Comparison of ENCODE assay signal across 21 cellular contexts in genomic region chr3:62370112-62371031, GRCh38. TPM values are rescaled to one million over a fixed set of nuclear protein-coding genes. Genes with fewer than 3 reads are reported as not detected.
A peak's percentile ranks its signal among the peaks of the same experiment; 100 is the strongest.
DNase-seq lines count a peak whose midpoint lies in the region; ATAC-seq lines count a peak whose summit lies in the region.
"Had no signal": no experiment of that assay in that cellular context is flagged by ENCODE, and none has a peak within 500 bp of the region (broad histone marks: within the 10 kb centered on the region; RNA-seq: fewer than 3 reads in every experiment).

No MANE protein-coding gene starts in this region.

- H3K4me1 Mint-ChIP-seq in activated naive CD8-positive, alpha-beta T cell treated with anti-CD3 and anti-CD28 coated beads for 36 hours, result peaks cover 22% of the 10 kb centered on the region
- peaks cover 10% of the 10 kb centered on the region for H3K4me1 Mint-ChIP-seq in activated naive CD8-positive, alpha-beta T cell treated with anti-CD3 and anti-CD28 coated beads, Interleukin-2, amount 50 U/mL, for 24 hours
- peaks cover 10% of the 10 kb centered on the region for H3K4me1 Mint-ChIP-seq in activated naive CD8-positive, alpha-beta T cell treated with anti-CD3 and anti-CD28 coated beads, Interleukin-2, amount 10 ng/mL, durations not matched to agents 7 days and 5 days
- peaks cover 4 to 10% of the 10 kb centered on the region in 2 donors for H3K4me1 Mint-ChIP-seq in stimulated activated naive B cell treated with anti-CD40 and anti-IgM and Interleukin-4, amounts not matched to agents 10 μg/mL and 1 μg/mL and 100 μg/mL, for 72 hours
- peaks cover 12% of the 10 kb centered on the region for H3K4me1 Mint-ChIP-seq in activated T-cell treated with anti-CD3 and anti-CD28 coated beads, Interleukin-2, amount 50 U/mL, for 24 hours (ENCODE audit: low read depth)

- peaks cover 96% of the 10 kb centered on the region for H3K27me3 Mint-ChIP-seq in activated naive CD8-positive, alpha-beta T cell treated with anti-CD3 and anti-CD28 coated beads for 36 hours
- peaks cover 80% of the 10 kb centered on the region for H3K27me3 Mint-ChIP-seq in activated naive CD8-positive, alpha-beta T cell treated with anti-CD3 and anti-CD28 coated beads, Interleukin-2, amount 50 U/mL, for 24 hours
- H3K27me3 Mint-ChIP-seq in activated naive CD8-positive, alpha-beta T cell treated with anti-CD3 and anti-CD28 coated beads, Interleukin-2, amount 10 ng/mL, durations not matched to agents 7 days and 5 days, result peaks cover 87% of the 10 kb centered on the region
- peaks cover 84 to 97% of the 10 kb centered on the region in 2 donors for H3K27me3 Mint-ChIP-seq in stimulated activated naive B cell treated with anti-CD40 and anti-IgM and Interleukin-4, amounts not matched to agents 10 μg/mL and 1 μg/mL and 100 μg/mL, for 72 hours
- peaks cover 94% of the 10 kb centered on the region for H3K27me3 Mint-ChIP-seq in activated T-cell treated with anti-CD3 and anti-CD28 coated beads, Interleukin-2, amount 50 U/mL, for 24 hours

- no peaks in the 10 kb centered on the region for H3K9me3 ChIP-seq in iPS-18c (ENCODE audit: control insufficient read depth, insufficient read depth, low read length)
- H3K9me3 ChIP-seq: gastroesophageal sphincter, thyroid gland had no signal

- POLR2A ChIA-PET in activated naive CD8-positive, alpha-beta T cell treated with anti-CD3 and anti-CD28 coated beads, Interleukin-2, amount 10 ng/mL, durations not matched to agents 7 days and 5 days (lab: Charles Lee), result no interaction called here

- H3K4me3 ChIP-seq in iPS-18c (ENCODE audit: insufficient read depth, low read depth, low read length), result peak overlapping the region; percentile 12; the same call in 1 of the 2 replicates
- H3K4me3 ChIP-seq: gastroesophageal sphincter, SK-N-MC, thyroid gland had no signal

- H3K4me3 Mint-ChIP-seq in activated naive CD8-positive, alpha-beta T cell treated with anti-CD3 and anti-CD28 coated beads for 36 hours, result no peak overlapping the region
- H3K4me3 Mint-ChIP-seq in activated naive CD8-positive, alpha-beta T cell treated with anti-CD3 and anti-CD28 coated beads, Interleukin-2, amount 50 U/mL, for 24 hours, result no peak overlapping the region
- H3K4me3 Mint-ChIP-seq in activated naive CD8-positive, alpha-beta T cell treated with anti-CD3 and anti-CD28 coated beads, Interleukin-2, amount 10 ng/mL, durations not matched to agents 7 days and 5 days, result peak overlapping the region; percentile 37
- H3K4me3 Mint-ChIP-seq in stimulated activated naive B cell treated with anti-CD40 and anti-IgM and Interleukin-4, amounts not matched to agents 10 μg/mL and 1 μg/mL and 100 μg/mL, for 72 hours, result peak overlapping the region; percentile 39 to 61
- no peak overlapping the region for H3K4me3 Mint-ChIP-seq in activated T-cell treated with anti-CD3 and anti-CD28 coated beads, Interleukin-2, amount 50 U/mL, for 24 hours
- H3K4me3 Mint-ChIP-seq: activated naive CD8-positive, alpha-beta T cell; CD4-positive, CD25-positive, alpha-beta regulatory T cell; stimulated activated memory B cell treated with anti-CD40 and anti-IgM and Interleukin-4, amounts not matched to agents 10 μg/mL and 1 μg/mL and 100 μg/mL, for 72 hours had no signal

- H3K36me3 Mint-ChIP-seq in activated naive CD8-positive, alpha-beta T cell treated with anti-CD3 and anti-CD28 coated beads for 36 hours, result no peaks in the 10 kb centered on the region
- H3K36me3 Mint-ChIP-seq in activated naive CD8-positive, alpha-beta T cell treated with anti-CD3 and anti-CD28 coated beads, Interleukin-2, amount 50 U/mL, for 24 hours (ENCODE audit: low read depth), result no peaks in the 10 kb centered on the region
- peaks cover 7% of the 10 kb centered on the region for H3K36me3 Mint-ChIP-seq in activated naive CD8-positive, alpha-beta T cell treated with anti-CD3 and anti-CD28 coated beads, Interleukin-2, amount 10 ng/mL, durations not matched to agents 7 days and 5 days
- H3K36me3 Mint-ChIP-seq in stimulated activated naive B cell treated with anti-CD40 and anti-IgM and Interleukin-4, amounts not matched to agents 10 μg/mL and 1 μg/mL and 100 μg/mL, for 72 hours, result peaks cover 0 to 4% of the 10 kb centered on the region in 2 donors
- H3K36me3 Mint-ChIP-seq in activated T-cell treated with anti-CD3 and anti-CD28 coated beads, Interleukin-2, amount 50 U/mL, for 24 hours (ENCODE audit: low read depth), result no peaks in the 10 kb centered on the region
- H3K36me3 Mint-ChIP-seq: activated naive CD8-positive, alpha-beta T cell; CD4-positive, CD25-positive, alpha-beta regulatory T cell; stimulated activated memory B cell treated with anti-CD40 and anti-IgM and Interleukin-4, amounts not matched to agents 10 μg/mL and 1 μg/mL and 100 μg/mL, for 72 hours had no signal

- H3K9me3 Mint-ChIP-seq in activated naive CD8-positive, alpha-beta T cell treated with anti-CD3 and anti-CD28 coated beads for 36 hours, result no peaks in the 10 kb centered on the region
- no peaks in the 10 kb centered on the region for H3K9me3 Mint-ChIP-seq in activated naive CD8-positive, alpha-beta T cell treated with anti-CD3 and anti-CD28 coated beads, Interleukin-2, amount 50 U/mL, for 24 hours
- H3K9me3 Mint-ChIP-seq in activated naive CD8-positive, alpha-beta T cell treated with anti-CD3 and anti-CD28 coated beads, Interleukin-2, amount 10 ng/mL, durations not matched to agents 7 days and 5 days, result peaks cover 5% of the 10 kb centered on the region
- peaks cover 0 to 2% of the 10 kb centered on the region in 2 donors for H3K9me3 Mint-ChIP-seq in stimulated activated naive B cell treated with anti-CD40 and anti-IgM and Interleukin-4, amounts not matched to agents 10 μg/mL and 1 μg/mL and 100 μg/mL, for 72 hours
- H3K9me3 Mint-ChIP-seq in activated T-cell treated with anti-CD3 and anti-CD28 coated beads, Interleukin-2, amount 50 U/mL, for 24 hours, result no peaks in the 10 kb centered on the region
- H3K9me3 Mint-ChIP-seq: stimulated activated memory B cell treated with anti-CD40 and anti-IgM and Interleukin-4, amounts not matched to agents 10 μg/mL and 1 μg/mL and 100 μg/mL, for 72 hours had no signal

- peak overlapping the region; percentile 49 for H3K27ac Mint-ChIP-seq in activated naive CD8-positive, alpha-beta T cell treated with anti-CD3 and anti-CD28 coated beads for 36 hours
- no peak overlapping the region for H3K27ac Mint-ChIP-seq in activated naive CD8-positive, alpha-beta T cell treated with anti-CD3 and anti-CD28 coated beads, Interleukin-2, amount 50 U/mL, for 24 hours
- peak overlapping the region; percentile 70 for H3K27ac Mint-ChIP-seq in activated naive CD8-positive, alpha-beta T cell treated with anti-CD3 and anti-CD28 coated beads, Interleukin-2, amount 10 ng/mL, durations not matched to agents 7 days and 5 days
- peak overlapping the region; percentile 88 for H3K27ac Mint-ChIP-seq in stimulated activated naive B cell treated with anti-CD40 and anti-IgM and Interleukin-4, amounts not matched to agents 10 μg/mL and 1 μg/mL and 100 μg/mL, for 72 hours
- no peak overlapping the region for H3K27ac Mint-ChIP-seq in activated T-cell treated with anti-CD3 and anti-CD28 coated beads, Interleukin-2, amount 50 U/mL, for 24 hours
- H3K27ac Mint-ChIP-seq: activated naive CD8-positive, alpha-beta T cell; CD4-positive, CD25-positive, alpha-beta regulatory T cell; stimulated activated memory B cell treated with anti-CD40 and anti-IgM and Interleukin-4, amounts not matched to agents 10 μg/mL and 1 μg/mL and 100 μg/mL, for 72 hours had no signal

- no peak for ATAC-seq in activated naive CD8-positive, alpha-beta T cell treated with anti-CD3 and anti-CD28 coated beads, Interleukin-2, amount 50 U/mL, for 24 hours
- no peak for ATAC-seq in activated naive CD8-positive, alpha-beta T cell treated with anti-CD3 and anti-CD28 coated beads, Interleukin-2, amount 10 ng/mL, durations not matched to agents 7 days and 5 days (ENCODE audit: low read depth)
- ATAC-seq in stimulated activated naive B cell treated with anti-CD40 and anti-IgM and Interleukin-4, amounts not matched to agents 10 μg/mL and 1 μg/mL and 100 μg/mL, for 72 hours (replicated peaks), result no peak
- ATAC-seq: esophagus mucosa; left ventricle myocardium superior; stimulated activated memory B cell treated with anti-CD40 and anti-IgM and Interleukin-4, amounts not matched to agents 10 μg/mL and 1 μg/mL and 100 μg/mL, for 72 hours had no signal

- no peak for DNase-seq in activated naive CD8-positive, alpha-beta T cell treated with anti-CD3 and anti-CD28 coated beads for 36 hours
- no peak for DNase-seq in activated naive CD8-positive, alpha-beta T cell treated with anti-CD3 and anti-CD28 coated beads, Interleukin-2, amount 50 U/mL, for 24 hours
- DNase-seq in activated naive CD8-positive, alpha-beta T cell treated with anti-CD3 and anti-CD28 coated beads, Interleukin-2, amount 10 ng/mL, durations not matched to agents 7 days and 5 days, result peak; percentile 33
- no peak for DNase-seq in stimulated activated naive B cell treated with anti-CD40 and anti-IgM and Interleukin-4, amounts not matched to agents 10 μg/mL and 1 μg/mL and 100 μg/mL, for 72 hours
- DNase-seq in activated T-cell treated with anti-CD3 and anti-CD28 coated beads, Interleukin-2, amount 50 U/mL, for 24 hours, result no peak
- DNase-seq in NCI-H446 treated with DMSO at 0.1 percent for 48 hours (lab: John Stamatoyannopoulos, UW) (no peak), iPS-NIHi11 (ENCODE audit: low spot score) (no peak)
- DNase-seq: CD4-positive, CD25-positive, alpha-beta regulatory T cell; dermis blood vessel endothelial cell; DMS153; left ventricle myocardium superior; NCI-H187 treated with DMSO at 0.1 percent for 48 hours; thyroid gland had no signal

RNA-seq across cellular contexts. Expression of gene FEZF2, which starts 3.0 kb away (rescaled TPM):
- total RNA-seq in activated naive CD8-positive, alpha-beta T cell treated with anti-CD3 and anti-CD28 coated beads for 36 hours, result not detected
- not detected for total RNA-seq in activated naive CD8-positive, alpha-beta T cell treated with anti-CD3 and anti-CD28 coated beads, Interleukin-2, amount 10 ng/mL, durations not matched to agents 7 days and 5 days
- total RNA-seq: bronchial epithelial cell; CD4-positive, CD25-positive, alpha-beta regulatory T cell; dermis blood vessel endothelial cell; esophagus mucosa; gastroesophageal sphincter; left ventricle myocardium superior; mononuclear cell; thyroid gland had no signal

Comparison
In these comparisons a context has a peak if more than half of its experiments do, and no peak if none do; other contexts are left out.
1. H3K27ac Mint-ChIP-seq: peak in activated naive CD8-positive, alpha-beta T cell treated with anti-CD3 and anti-CD28 coated beads for 36 hours (single experiment), activated naive CD8-positive, alpha-beta T cell treated with anti-CD3 and anti-CD28 coated beads, Interleukin-2, amount 10 ng/mL, durations not matched to agents 7 days and 5 days (single experiment) and stimulated activated naive B cell treated with anti-CD40 and anti-IgM and Interleukin-4, amounts not matched to agents 10 μg/mL and 1 μg/mL and 100 μg/mL, for 72 hours (single experiment); none in activated naive CD8-positive, alpha-beta T cell treated with anti-CD3 and anti-CD28 coated beads, Interleukin-2, amount 50 U/mL, for 24 hours (single experiment) and activated T-cell treated with anti-CD3 and anti-CD28 coated beads, Interleukin-2, amount 50 U/mL, for 24 hours (single experiment).
2. H3K4me3 Mint-ChIP-seq: peak in activated naive CD8-positive, alpha-beta T cell treated with anti-CD3 and anti-CD28 coated beads, Interleukin-2, amount 10 ng/mL, durations not matched to agents 7 days and 5 days (single experiment) and stimulated activated naive B cell treated with anti-CD40 and anti-IgM and Interleukin-4, amounts not matched to agents 10 μg/mL and 1 μg/mL and 100 μg/mL, for 72 hours (2 of 2); none in activated naive CD8-positive, alpha-beta T cell treated with anti-CD3 and anti-CD28 coated beads for 36 hours (single experiment), activated naive CD8-positive, alpha-beta T cell treated with anti-CD3 and anti-CD28 coated beads, Interleukin-2, amount 50 U/mL, for 24 hours (single experiment) and activated T-cell treated with anti-CD3 and anti-CD28 coated beads, Interleukin-2, amount 50 U/mL, for 24 hours (single experiment).